In the genomic region with DNA sequence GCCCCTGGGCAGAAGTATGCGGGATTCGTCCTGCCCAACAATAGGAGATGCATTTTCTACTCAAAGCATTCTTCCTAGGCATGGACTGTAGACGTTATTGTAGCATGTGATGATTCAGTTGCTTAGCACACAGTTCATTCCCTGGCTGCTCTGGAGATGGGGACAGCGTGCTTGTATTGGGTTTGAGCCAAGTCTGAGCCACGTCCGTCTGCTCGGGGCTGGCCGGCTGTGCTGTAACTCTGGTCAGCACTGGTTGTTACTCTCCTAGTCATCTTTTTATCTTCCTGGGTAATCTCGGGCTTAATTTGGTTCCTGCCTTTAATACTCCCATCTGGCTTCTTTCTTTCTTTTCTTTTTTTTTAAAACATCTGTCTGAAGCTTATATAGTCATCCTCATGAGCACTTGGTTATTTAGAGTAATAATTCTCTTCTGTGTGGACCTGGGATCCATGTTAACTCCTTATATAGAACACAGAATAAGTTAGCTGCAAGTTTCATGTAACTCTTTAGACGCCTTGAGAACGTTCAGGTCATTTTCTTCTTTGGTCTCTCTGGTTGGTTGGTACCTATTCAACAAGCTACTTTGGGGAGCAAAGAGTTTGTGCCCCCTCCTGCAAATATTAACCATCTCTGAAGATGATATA, we compare ENCODE assay signal across 8 cellular contexts.
DNase-seq lines count a peak whose midpoint lies in the region; ATAC-seq and TF ChIP-seq lines count a peak whose summit lies in the region.

No MANE protein-coding gene starts in this region.

- H3K27me3 Mint-ChIP-seq in natural killer cell treated with Interleukin-12 subunit alpha and Interleukin-12 subunit beta and Interleukin-15 and Interleukin-18, amount 100 ng/mL, for 72 hours, result peaks cover 0 to 18% of the 10 kb centered on the region in 2 donors
- no peaks in the 10 kb centered on the region for H3K27me3 Mint-ChIP-seq in activated T-helper 17 cell treated with anti-CD3 and anti-CD28 coated beads, Interleukin-2, amount 50 U/mL, for 72 hours

- H3K27me3 ChIP-seq in gastroesophageal sphincter (no peaks in the 10 kb centered on the region), prostate gland (replicated peaks; ENCODE audit: insufficient read depth) (no peaks in the 10 kb centered on the region)

- peaks cover 5 to 15% of the 10 kb centered on the region in 2 donors for H3K4me1 Mint-ChIP-seq in natural killer cell treated with Interleukin-12 subunit alpha and Interleukin-12 subunit beta and Interleukin-15 and Interleukin-18, amount 100 ng/mL, for 72 hours (ENCODE audit: low read depth in 2 of 2)
- H3K4me1 Mint-ChIP-seq in activated T-helper 17 cell treated with anti-CD3 and anti-CD28 coated beads, Interleukin-2, amount 50 U/mL, for 72 hours, result no peaks in the 10 kb centered on the region

- ATAC-seq in gastroesophageal sphincter (peak; percentile 95), HG02610 (IDR thresholded peaks at IDR 0.05; ENCODE audit: unreplicated experiment) (no peak)
- ATAC-seq in natural killer cell treated with Interleukin-12 subunit alpha and Interleukin-12 subunit beta and Interleukin-15 and Interleukin-18, amount 100 ng/mL, for 72 hours, result no peak
- ATAC-seq in activated T-helper 17 cell treated with anti-CD3 and anti-CD28 coated beads, Interleukin-2, amount 50 U/mL, for 72 hours (replicated peaks), result no peak

- H3K4me3 ChIP-seq in gastroesophageal sphincter (no peak overlapping the region), prostate gland (no peak overlapping the region)

- TF ChIP-seq EP300 in gastroesophageal sphincter (IDR thresholded peaks at IDR 0.05), result no peak

- intact Hi-C loops in prostate gland (cut with DNase I), result no loop called here

- H3K4me3 Mint-ChIP-seq in natural killer cell treated with Interleukin-12 subunit alpha and Interleukin-12 subunit beta and Interleukin-15 and Interleukin-18, amount 100 ng/mL, for 72 hours, result no peak overlapping the region
- no peak overlapping the region for H3K4me3 Mint-ChIP-seq in activated T-helper 17 cell treated with anti-CD3 and anti-CD28 coated beads, Interleukin-2, amount 50 U/mL, for 72 hours

- H3K27ac Mint-ChIP-seq in natural killer cell treated with Interleukin-12 subunit alpha and Interleukin-12 subunit beta and Interleukin-15 and Interleukin-18, amount 100 ng/mL, for 72 hours, result no peak overlapping the region
- no peak overlapping the region for H3K27ac Mint-ChIP-seq in activated T-helper 17 cell treated with anti-CD3 and anti-CD28 coated beads, Interleukin-2, amount 50 U/mL, for 72 hours

- no peaks in the 10 kb centered on the region for H3K9me3 ChIP-seq in gastroesophageal sphincter
- H3K9me3 ChIP-seq in prostate gland, result no peaks in the 10 kb centered on the region

- H3K27ac ChIP-seq in gastroesophageal sphincter, result peak overlapping the region in 2 of 4 donors; percentile 3 to 47
- H3K27ac ChIP-seq in prostate gland, result no peak overlapping the region

- DNase-seq in ELF-1 (ENCODE audit: low read depth, low spot score) (peak; percentile 43), SHP77 treated with DMSO at 0.1 percent for 48 hours (lab: John Stamatoyannopoulos, UW) (peak; percentile 94), prostate gland (ENCODE audit: low spot score) (peak; percentile 16)
- no peak for DNase-seq in natural killer cell treated with Interleukin-12 subunit alpha and Interleukin-12 subunit beta and Interleukin-15 and Interleukin-18, amount 100 ng/mL, for 72 hours (ENCODE audit: low spot score)
- no peak for DNase-seq in stimulated activated CD4-positive, alpha-beta T cell treated with anti-CD3 and anti-CD28 coated beads, Interleukin-4, amount 100 ng/mL, for 24 hours

- peaks cover 4% of the 10 kb centered on the region for H3K9me3 Mint-ChIP-seq in natural killer cell treated with Interleukin-12 subunit alpha and Interleukin-12 subunit beta and Interleukin-15 and Interleukin-18, amount 100 ng/mL, for 72 hours
- H3K9me3 Mint-ChIP-seq in activated T-helper 17 cell treated with anti-CD3 and anti-CD28 coated beads, Interleukin-2, amount 50 U/mL, for 72 hours, result no peaks in the 10 kb centered on the region

- peaks cover 0 to 11% (median 10%) of the 10 kb centered on the region in 3 donors for H3K4me1 ChIP-seq in gastroesophageal sphincter
- no peaks in the 10 kb centered on the region for H3K4me1 ChIP-seq in prostate gland (replicated peaks)

- WGBS in gastroesophageal sphincter (ENCODE audit: low coverage in 1 of 2), 2 donors, result 3 to 17% methylated on average over 10 to 11 of the region's 11 CpGs
- WGBS in prostate gland, result 20% methylated on average over 11 of the region's 11 CpGs

- TF ChIP-seq CTCF in gastroesophageal sphincter (IDR thresholded peaks at IDR 0.05) (no peak), prostate gland (IDR thresholded peaks at IDR 0.05) (no peak)

- H3K36me3 ChIP-seq in gastroesophageal sphincter (no peaks in the 10 kb centered on the region), prostate gland (no peaks in the 10 kb centered on the region)

- TF ChIP-seq POLR2A in gastroesophageal sphincter (IDR thresholded peaks at IDR 0.05) (no peak), prostate gland (IDR thresholded peaks at IDR 0.05) (no peak)

- H3K36me3 Mint-ChIP-seq in natural killer cell treated with Interleukin-12 subunit alpha and Interleukin-12 subunit beta and Interleukin-15 and Interleukin-18, amount 100 ng/mL, for 72 hours, result peaks cover 3% of the 10 kb centered on the region
- H3K36me3 Mint-ChIP-seq in activated T-helper 17 cell treated with anti-CD3 and anti-CD28 coated beads, Interleukin-2, amount 50 U/mL, for 72 hours (ENCODE audit: low read depth), result no peaks in the 10 kb centered on the region

Comparison
In these comparisons a context has a peak if more than half of its experiments do, and no peak if none do; other contexts are left out.
1. DNase-seq: peak in ELF-1 (single experiment), SHP77 treated with DMSO at 0.1 percent for 48 hours (single experiment) and prostate gland (single experiment); none in natural killer cell treated with Interleukin-12 subunit alpha and Interleukin-12 subunit beta and Interleukin-15 and Interleukin-18, amount 100 ng/mL, for 72 hours (single experiment) and stimulated activated CD4-positive, alpha-beta T cell treated with anti-CD3 and anti-CD28 coated beads, Interleukin-4, amount 100 ng/mL, for 24 hours (single experiment).